13 cellular contexts compared by ENCODE assay signal in the genomic region with DNA sequence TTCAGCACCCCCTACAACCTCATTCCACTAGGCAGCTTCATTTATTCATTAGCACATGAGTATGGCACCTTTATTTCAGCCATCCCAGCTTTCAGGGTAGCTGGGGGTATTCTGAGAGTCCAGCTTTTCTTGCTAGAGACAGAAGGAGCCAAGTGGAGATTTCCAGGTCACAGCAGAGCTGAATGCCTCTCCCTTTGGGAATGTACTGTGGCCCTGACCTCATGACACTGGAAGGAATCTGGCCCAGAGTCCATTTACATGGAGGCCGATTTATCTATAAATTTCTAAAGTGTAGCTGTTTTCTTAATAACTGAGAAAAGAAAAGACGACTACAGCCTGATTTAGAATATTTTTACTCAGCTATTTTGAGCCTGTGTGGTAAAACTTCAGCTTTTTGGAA.
"Had no signal": no experiment of that assay in that cellular context is flagged by ENCODE, and none has a peak within 500 bp of the region (broad histone marks: within the 10 kb centered on the region; RNA-seq: fewer than 3 reads in every experiment).

No MANE protein-coding gene starts in this region.

- H3K36me3 ChIP-seq: breast epithelium, esophagus squamous epithelium had no signal

- ATAC-seq: activated T-cell treated with anti-CD3 and anti-CD28 coated beads, Interleukin-2, amount 50 U/mL, for 72 hours; effector memory CD8-positive, alpha-beta T cell; stimulated activated naive CD8-positive, alpha-beta T cell treated with anti-CD3 and anti-CD28 coated beads, Interleukin-15, Interleukin-2, amounts not matched to agents 100 U/mL and 50 U/mL, for 24 hours had no signal

- H3K27ac ChIP-seq: breast epithelium, esophagus squamous epithelium, SK-N-MC had no signal

- H3K4me1 ChIP-seq: breast epithelium had no signal

- H3K9me3 ChIP-seq: breast epithelium, esophagus squamous epithelium had no signal

- DNase-seq: activated CD4-positive, alpha-beta T cell treated with anti-CD3 and anti-CD28 coated beads, Interleukin-2, amount 50 U/mL, for 4 hours; activated effector memory CD4-positive, alpha-beta T cell treated with anti-CD3 and anti-CD28 coated beads, Interleukin-2, amount 50 U/mL, for 16 hours; activated naive CD4-positive, alpha-beta T cell treated with anti-CD3 and anti-CD28 coated beads, Interleukin-2, amount 50 U/mL, for 16 hours; activated T-cell treated with anti-CD3 and anti-CD28 coated beads, Interleukin-2, amount 50 U/mL, for 72 hours; dermis blood vessel endothelial cell; effector memory CD8-positive, alpha-beta T cell; esophagus squamous epithelium; stimulated activated naive CD8-positive, alpha-beta T cell treated with anti-CD3 and anti-CD28 coated beads, Interleukin-15, Interleukin-2, amounts not matched to agents 100 U/mL and 50 U/mL, for 24 hours; substantia nigra; trophoblast cell had no signal

- H3K4me3 ChIP-seq: breast epithelium, esophagus squamous epithelium, lung, SK-N-MC had no signal

- H3K27me3 ChIP-seq: breast epithelium, esophagus squamous epithelium had no signal
